ENCODE assay signal across 11 cellular contexts in the genomic region with DNA sequence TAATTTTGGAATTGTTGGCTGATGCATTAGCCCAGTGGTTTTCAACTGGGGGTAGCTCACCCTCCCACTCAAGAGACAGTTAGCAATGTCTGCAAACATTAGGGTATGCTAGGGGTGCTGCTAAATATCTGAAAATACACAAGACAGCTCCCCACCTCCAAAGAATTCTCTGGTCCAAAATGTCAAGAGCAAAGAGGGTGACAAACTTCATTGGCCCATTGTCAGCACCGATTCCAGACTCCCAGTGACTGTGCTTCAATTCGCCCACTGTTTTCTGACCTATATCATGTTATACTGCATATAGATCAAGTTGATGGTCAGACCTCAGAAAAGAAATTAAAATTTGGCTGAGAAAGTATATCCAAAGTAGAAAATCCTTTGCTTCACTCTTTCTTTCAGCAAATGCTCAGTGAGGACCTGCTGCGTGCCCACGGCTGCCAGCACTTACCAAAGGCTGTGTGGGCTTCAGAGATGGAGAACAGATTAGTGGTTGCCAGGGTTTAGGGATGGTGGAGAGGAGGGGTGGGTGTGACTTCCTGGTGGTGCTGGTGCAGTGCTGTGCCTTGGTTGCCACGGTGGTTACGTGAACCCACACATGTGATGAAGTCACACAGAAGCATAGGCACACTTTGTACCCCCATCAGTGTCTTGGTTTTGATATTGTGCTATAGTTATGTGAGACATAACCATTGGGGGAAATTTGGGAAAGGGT.
DNase-seq lines count a peak whose midpoint lies in the region; ATAC-seq and TF ChIP-seq lines count a peak whose summit lies in the region.
"Had no signal": no experiment of that assay in that cellular context is flagged by ENCODE, and none has a peak within 500 bp of the region (broad histone marks: within the 10 kb centered on the region; RNA-seq: fewer than 3 reads in every experiment).

No MANE protein-coding gene starts in this region.

- CTCF ChIA-PET in activated CD4-positive, alpha-beta T cell treated with anti-CD3 and anti-CD28 coated beads, Interleukin-2, amount 10 ng/mL, durations not matched to agents 7 days and 5 days (lab: Charles Lee) = interaction anchor here (0.6 kb wide), 1 partner anchor 294 kb away, joined by 3 read pairs; no protein-coding TSS in a partner anchor

- no peaks in the 10 kb centered on the region for H3K9me3 ChIP-seq in right cardiac atrium (ENCODE audit: control insufficient read depth, low read length)
- H3K9me3 ChIP-seq: SJSA1 had no signal

- peak overlapping the region; percentile 83 for H3K27ac Mint-ChIP-seq in activated CD4-positive, alpha-beta T cell treated with anti-CD3 and anti-CD28 coated beads, Interleukin-2, amount 10 ng/mL, durations not matched to agents 7 days and 5 days
- peak overlapping the region; percentile 37 for H3K27ac Mint-ChIP-seq in activated T-cell treated with anti-CD3 and anti-CD28 coated beads, Interleukin-2, amount 50 U/mL, for 72 hours
- H3K27ac Mint-ChIP-seq in stimulated activated effector memory CD8-positive, alpha-beta T cell treated with anti-CD3 and anti-CD28 coated beads, Interleukin-12 subunit alpha, Interleukin-12 subunit beta, amount 100 ng/mL, for 72 hours = peak overlapping the region; percentile 46
- no peak overlapping the region for H3K27ac Mint-ChIP-seq in chondrocyte (ENCODE audit: unreplicated experiment)

- peak; percentile 77 to 92 for ATAC-seq in activated T-cell treated with anti-CD3 and anti-CD28 coated beads, Interleukin-2, amount 50 U/mL, for 72 hours (replicated peaks in 1 of 2)
- peak; percentile 56 to 67 for ATAC-seq in right cardiac atrium
- ATAC-seq in stimulated activated effector memory CD8-positive, alpha-beta T cell treated with anti-CD3 and anti-CD28 coated beads, Interleukin-12 subunit alpha, Interleukin-12 subunit beta, amount 100 ng/mL, for 72 hours = peak; percentile 99

- peaks cover 72% of the 10 kb centered on the region for H3K36me3 Mint-ChIP-seq in activated CD4-positive, alpha-beta T cell treated with anti-CD3 and anti-CD28 coated beads, Interleukin-2, amount 10 ng/mL, durations not matched to agents 7 days and 5 days (ENCODE audit: low read depth)
- H3K36me3 Mint-ChIP-seq in activated T-cell treated with anti-CD3 and anti-CD28 coated beads, Interleukin-2, amount 50 U/mL, for 72 hours (ENCODE audit: insufficient read depth in 2 of 2) = peaks cover 2 to 15% of the 10 kb centered on the region in 2 donors
- H3K36me3 Mint-ChIP-seq in stimulated activated effector memory CD8-positive, alpha-beta T cell treated with anti-CD3 and anti-CD28 coated beads, Interleukin-12 subunit alpha, Interleukin-12 subunit beta, amount 100 ng/mL, for 72 hours = peaks cover 29% of the 10 kb centered on the region
- H3K36me3 Mint-ChIP-seq in chondrocyte (ENCODE audit: low read depth) = peaks cover 3% of the 10 kb centered on the region

- DNase-seq in activated CD4-positive, alpha-beta T cell treated with anti-CD3 and anti-CD28 coated beads, Interleukin-2, amount 10 ng/mL, durations not matched to agents 7 days and 5 days = peak; percentile 56
- peak; percentile 15 to 38 for DNase-seq in activated T-cell treated with anti-CD3 and anti-CD28 coated beads, Interleukin-2, amount 50 U/mL, for 72 hours
- peak in 1 of 3 donors; percentile 56 for DNase-seq in right cardiac atrium
- peak; percentile 7 to 58 for DNase-seq in stimulated activated effector memory CD8-positive, alpha-beta T cell treated with anti-CD3 and anti-CD28 coated beads, Interleukin-12 subunit alpha, Interleukin-12 subunit beta, amount 100 ng/mL, for 72 hours (ENCODE audit: low spot score in 2 of 2)
- no peak for DNase-seq in epidermal melanocyte (ENCODE audit: insufficient read length, low spot score)
- DNase-seq in chondrocyte (ENCODE audit: low spot score) = no peak
- no peak for DNase-seq in SW480 (ENCODE audit: low spot score)
- no peak for DNase-seq in NOMO-1 (lab: John Stamatoyannopoulos, UW; ENCODE audit: unreplicated experiment in 2 of 2)
- DNase-seq: effector CD4-positive, alpha-beta T cell; IMR-90 had no signal

- no peaks in the 10 kb centered on the region for H3K27me3 Mint-ChIP-seq in activated CD4-positive, alpha-beta T cell treated with anti-CD3 and anti-CD28 coated beads, Interleukin-2, amount 10 ng/mL, durations not matched to agents 7 days and 5 days
- no peaks in the 10 kb centered on the region for H3K27me3 Mint-ChIP-seq in activated T-cell treated with anti-CD3 and anti-CD28 coated beads, Interleukin-2, amount 50 U/mL, for 72 hours (ENCODE audit: low read depth)
- no peaks in the 10 kb centered on the region for H3K27me3 Mint-ChIP-seq in chondrocyte (ENCODE audit: low read depth)

- WGBS in right cardiac atrium = 73% methylated on average over 6 of the region's 6 CpGs

- POLR2A ChIA-PET in activated CD4-positive, alpha-beta T cell treated with anti-CD3 and anti-CD28 coated beads, Interleukin-2, amount 10 ng/mL, durations not matched to agents 7 days and 5 days (lab: Charles Lee) = no interaction called here

- peak overlapping the region; percentile 66 for H3K27ac ChIP-seq in right cardiac atrium (ENCODE audit: low read length)
- H3K27ac ChIP-seq: SJSA1 had no signal

- intact Hi-C loops in right cardiac atrium (cut with DNase I) = no loop called here

- H3K4me3 ChIP-seq in right cardiac atrium (ENCODE audit: low read length) = no peak overlapping the region
- H3K4me3 ChIP-seq: SJSA1 had no signal

- no peaks in the 10 kb centered on the region for H3K27me3 ChIP-seq in right cardiac atrium (ENCODE audit: control insufficient read depth, insufficient read depth)
- H3K27me3 ChIP-seq: SJSA1 had no signal

- peaks cover 5% of the 10 kb centered on the region for H3K4me1 ChIP-seq in right cardiac atrium (ENCODE audit: control insufficient read depth, insufficient read depth, low read length)
- H3K4me1 ChIP-seq: SJSA1 had no signal

- H3K9me3 Mint-ChIP-seq in activated CD4-positive, alpha-beta T cell treated with anti-CD3 and anti-CD28 coated beads, Interleukin-2, amount 10 ng/mL, durations not matched to agents 7 days and 5 days = peaks cover 10% of the 10 kb centered on the region
- H3K9me3 Mint-ChIP-seq in activated T-cell treated with anti-CD3 and anti-CD28 coated beads, Interleukin-2, amount 50 U/mL, for 72 hours = no peaks in the 10 kb centered on the region
- H3K9me3 Mint-ChIP-seq in stimulated activated effector memory CD8-positive, alpha-beta T cell treated with anti-CD3 and anti-CD28 coated beads, Interleukin-12 subunit alpha, Interleukin-12 subunit beta, amount 100 ng/mL, for 72 hours = no peaks in the 10 kb centered on the region
- peaks cover 12% of the 10 kb centered on the region for H3K9me3 Mint-ChIP-seq in chondrocyte (ENCODE audit: low read depth)

- peaks cover 43% of the 10 kb centered on the region for H3K4me1 Mint-ChIP-seq in activated CD4-positive, alpha-beta T cell treated with anti-CD3 and anti-CD28 coated beads, Interleukin-2, amount 10 ng/mL, durations not matched to agents 7 days and 5 days
- peaks cover 26% of the 10 kb centered on the region for H3K4me1 Mint-ChIP-seq in activated T-cell treated with anti-CD3 and anti-CD28 coated beads, Interleukin-2, amount 50 U/mL, for 72 hours (ENCODE audit: low read depth)
- peaks cover 35% of the 10 kb centered on the region for H3K4me1 Mint-ChIP-seq in stimulated activated effector memory CD8-positive, alpha-beta T cell treated with anti-CD3 and anti-CD28 coated beads, Interleukin-12 subunit alpha, Interleukin-12 subunit beta, amount 100 ng/mL, for 72 hours
- peaks cover 20% of the 10 kb centered on the region for H3K4me1 Mint-ChIP-seq in chondrocyte (ENCODE audit: low read depth)

- no peak overlapping the region for H3K4me3 Mint-ChIP-seq in activated CD4-positive, alpha-beta T cell treated with anti-CD3 and anti-CD28 coated beads, Interleukin-2, amount 10 ng/mL, durations not matched to agents 7 days and 5 days
- peak overlapping the region in 1 of 2 donors; percentile 19 for H3K4me3 Mint-ChIP-seq in activated T-cell treated with anti-CD3 and anti-CD28 coated beads, Interleukin-2, amount 50 U/mL, for 72 hours
- H3K4me3 Mint-ChIP-seq in stimulated activated effector memory CD8-positive, alpha-beta T cell treated with anti-CD3 and anti-CD28 coated beads, Interleukin-12 subunit alpha, Interleukin-12 subunit beta, amount 100 ng/mL, for 72 hours = peak overlapping the region; percentile 8
- no peak overlapping the region for H3K4me3 Mint-ChIP-seq in chondrocyte (ENCODE audit: unreplicated experiment)

- no peak for TF ChIP-seq CTCF in chondrocyte (IDR thresholded peaks at IDR 0.05)

Comparison
In these comparisons a context has a peak if more than half of its experiments do, and no peak if none do; other contexts are left out.
1. DNase-seq: peak in activated CD4-positive, alpha-beta T cell treated with anti-CD3 and anti-CD28 coated beads, Interleukin-2, amount 10 ng/mL, durations not matched to agents 7 days and 5 days (single experiment), activated T-cell treated with anti-CD3 and anti-CD28 coated beads, Interleukin-2, amount 50 U/mL, for 72 hours (2 of 2) and stimulated activated effector memory CD8-positive, alpha-beta T cell treated with anti-CD3 and anti-CD28 coated beads, Interleukin-12 subunit alpha, Interleukin-12 subunit beta, amount 100 ng/mL, for 72 hours (2 of 2); none in epidermal melanocyte (single experiment), chondrocyte (single experiment), SW480 (single experiment) and NOMO-1 (0 of 2).
2. Peak in every context shown above with its lines, with median percentiles within 50 percentile points of each other: ATAC-seq.